1 cellular context compared by ENCODE assay signal in the genomic region with DNA sequence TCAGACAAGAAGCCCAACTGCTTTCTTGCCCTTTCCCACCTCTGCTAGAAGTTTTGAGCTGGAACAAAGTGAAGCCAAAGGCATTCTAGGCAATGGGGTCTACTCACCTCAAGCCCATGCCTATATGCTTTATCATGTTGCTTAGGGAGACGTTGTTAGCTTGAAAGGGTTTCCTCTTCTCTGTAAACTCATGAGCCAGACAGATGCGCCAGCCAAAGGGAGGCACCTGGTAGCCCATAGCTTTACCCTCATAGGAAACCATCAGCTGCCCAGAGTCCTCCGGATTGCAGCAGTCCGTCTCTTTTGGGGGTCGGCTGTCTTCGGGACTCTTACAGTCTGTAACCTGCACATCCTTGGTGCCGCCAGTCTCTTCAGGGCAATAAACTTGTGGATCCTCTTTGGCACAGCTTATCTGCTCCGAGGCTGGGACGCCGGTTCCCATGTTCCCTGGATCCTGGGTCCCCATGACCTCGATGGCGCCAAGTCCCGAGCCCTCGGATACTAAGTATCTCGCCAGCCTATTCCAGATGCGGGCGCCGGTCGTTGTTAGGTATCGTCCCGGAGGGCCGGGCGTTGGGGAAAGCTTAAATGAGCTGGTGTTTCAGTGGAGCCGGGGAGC.
TF ChIP-seq lines count a peak whose summit lies in the region.

No MANE protein-coding gene starts in this region.

TF ChIP-seq in endothelial cell of umbilical vein, 7 proteins besides CTCF, POLR2A, EP300 and RAD21:
- TF ChIP-seq JUN (IDR thresholded peaks at IDR 0.05; ENCODE audit: borderline replicate concordance, insufficient read depth, insufficient read length, low read depth) (no peak), MYC (IDR thresholded peaks at IDR 0.05; ENCODE audit: low read depth, low read length) (no peak), FOS (IDR thresholded peaks at IDR 0.05; ENCODE audit: borderline replicate concordance, insufficient read depth, low read length) (no peak), EZH2 (IDR thresholded peaks at IDR 0.05; ENCODE audit: borderline replicate concordance, low read depth, low read length, severe bottlenecking) (no peak), GATA2 (IDR thresholded peaks at IDR 0.05; ENCODE audit: insufficient read depth, insufficient read length, low read depth, low read length) (no peak), POLR2AphosphoS5 (IDR thresholded peaks at IDR 0.05; ENCODE audit: insufficient read depth, low read depth, low read length) (no peak)
- TF ChIP-seq, protein P1, sequence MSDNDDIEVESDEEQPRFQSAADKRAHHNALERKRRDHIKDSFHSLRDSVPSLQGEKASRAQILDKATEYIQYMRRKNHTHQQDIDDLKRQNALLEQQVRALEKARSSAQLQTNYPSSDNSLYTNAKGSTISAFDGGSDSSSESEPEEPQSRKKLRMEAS (IDR thresholded peaks at IDR 0.05; ENCODE audit: insufficient read depth, insufficient read length): no peak
